Comparison of ENCODE assay signal across 12 cellular contexts in genomic region chr1:109933856-109934711, GRCh38. TPM values are rescaled to one million over a fixed set of nuclear protein-coding genes. Genes with fewer than 3 reads are reported as not detected.
DNase-seq lines count a peak whose midpoint lies in the region; ATAC-seq and TF ChIP-seq lines count a peak whose summit lies in the region.
"Had no signal": no experiment of that assay in that cellular context is flagged by ENCODE, and none has a peak within 500 bp of the region (broad histone marks: within the 10 kb centered on the region; RNA-seq: fewer than 3 reads in every experiment).

No MANE protein-coding gene starts in this region.

- H3K4me3 ChIP-seq in AG09309 (ENCODE audit: control insufficient read depth, low read depth, low read length) = no peak overlapping the region
- H3K4me3 ChIP-seq in body of pancreas = no peak overlapping the region
- no peak overlapping the region for H3K4me3 ChIP-seq in mucosa of stomach (ENCODE audit: low read length)

- ATAC-seq in body of pancreas = no peak
- ATAC-seq in GM18498 (IDR thresholded peaks at IDR 0.05; ENCODE audit: unreplicated experiment) = no peak
- ATAC-seq: HCT116 had no signal

- H3K9ac ChIP-seq in mucosa of stomach (ENCODE audit: low read length) = peak overlapping the region; percentile 24

- peak overlapping the region in 3 of 4 donors; percentile 74 to 79 (median 78) for H3K27ac ChIP-seq in body of pancreas

- TF ChIP-seq POLR2A in body of pancreas (IDR thresholded peaks at IDR 0.05) = no peak

- H3K9me3 ChIP-seq in body of pancreas = no peaks in the 10 kb centered on the region
- H3K9me3 ChIP-seq in mucosa of stomach (ENCODE audit: control insufficient read depth, low read length) = no peaks in the 10 kb centered on the region

- DNase-seq in AG09309 (ENCODE audit: low read depth) (peak; percentile 50), M059J (ENCODE audit: low read depth) (peak; percentile 98), body of pancreas (no peak), superior temporal gyrus (ENCODE audit: extremely low spot score) (no peak), NCI-H2029 treated with DMSO at 0.1 percent for 48 hours (lab: John Stamatoyannopoulos, UW) (no peak)
- DNase-seq in central memory CD4-positive, alpha-beta T cell = no peak
- DNase-seq: DMS79 treated with DMSO at 0.1 percent for 48 hours, glutamatergic neuron, NCI-H2107 had no signal

- no peak for TF ChIP-seq CTCF in AG09309 (IDR thresholded peaks at IDR 0.05; ENCODE audit: control insufficient read depth, insufficient read depth, low read depth, low read length, missing control alignments)
- TF ChIP-seq CTCF in body of pancreas (IDR thresholded peaks at IDR 0.05) = no peak

- H3K27me3 ChIP-seq in body of pancreas = no peaks in the 10 kb centered on the region
- no peaks in the 10 kb centered on the region for H3K27me3 ChIP-seq in mucosa of stomach (ENCODE audit: control insufficient read depth, insufficient read depth, low read length)

- intact Hi-C loops in body of pancreas (cut with DNase I) = no loop called here

- H3K4me1 ChIP-seq in body of pancreas = peaks cover 56% of the 10 kb centered on the region
- H3K4me1 ChIP-seq in mucosa of stomach (ENCODE audit: control insufficient read depth, insufficient read depth, low read length) = peaks cover 44% of the 10 kb centered on the region

- H3K36me3 ChIP-seq in body of pancreas (replicated peaks in 1 of 2; ENCODE audit: insufficient read depth in 1 of 2, low read depth in 2 of 2) = no peaks in the 10 kb centered on the region
- no peaks in the 10 kb centered on the region for H3K36me3 ChIP-seq in mucosa of stomach (ENCODE audit: control insufficient read depth, insufficient read depth, low read length)

- WGBS in body of pancreas, 2 donors = 61 to 70% methylated on average over 10 of the region's 10 CpGs

RNA-seq across cellular contexts. Expression of gene CSF1, which starts 23.4 kb away (rescaled TPM):
- total RNA-seq in M059J (2014; rRNA removed; shearing (Covaris generic)) = 92.8 and 118 TPM in 2 replicates
- 10 to 100 TPM; 26.7 to 60.7 TPM for total RNA-seq in body of pancreas

RNA-seq across cellular contexts. Expression of gene AHCYL1, which starts 50.5 kb away (rescaled TPM):
- 40.6 and 64.3 TPM in 2 replicates for total RNA-seq in M059J (2014; rRNA removed; shearing (Covaris generic))
- total RNA-seq in body of pancreas = 10 to 100 TPM; 38.4 to 61.6 TPM

Comparison
In these comparisons a context has a peak if more than half of its experiments do, and no peak if none do; other contexts are left out.
1. DNase-seq: peak in AG09309 (single experiment) and M059J (single experiment); none in body of pancreas (0 of 4), superior temporal gyrus (single experiment), central memory CD4-positive, alpha-beta T cell (single experiment) and NCI-H2029 treated with DMSO at 0.1 percent for 48 hours (single experiment).